In genomic region chr5:89480406-89481007, GRCh38 we compare ENCODE assay signal across 17 cellular contexts.
DNase-seq lines count a peak whose midpoint lies in the region; ATAC-seq and TF ChIP-seq lines count a peak whose summit lies in the region.
"Had no signal": no experiment of that assay in that cellular context is flagged by ENCODE, and none has a peak within 500 bp of the region (broad histone marks: within the 10 kb centered on the region; RNA-seq: fewer than 3 reads in every experiment).

No MANE protein-coding gene starts in this region.

- H4K91ac ChIP-seq in neuronal stem cell (ENCODE audit: low read depth, low read length, poor library complexity) = no peak overlapping the region

- no peak for TF ChIP-seq CTCF in mammary epithelial cell (conservative IDR thresholded peaks at IDR 0.05 in 1 of 2, IDR thresholded peaks at IDR 0.05 in 1 of 2; ENCODE audit: extremely low read depth in 1 of 2, insufficient read depth in 1 of 2, low read depth in 1 of 2, low read length in 2 of 2)
- TF ChIP-seq CTCF in breast epithelium (IDR thresholded peaks at IDR 0.05) = no peak
- TF ChIP-seq CTCF in fibroblast of mammary gland (conservative IDR thresholded peaks at IDR 0.05; ENCODE audit: control insufficient read depth, insufficient read depth, low read depth, low read length) = no peak

- intact Hi-C loops in mammary epithelial cell (cut with micrococcal nuclease) (no loop called here), breast epithelium (cut with DNase I; ENCODE audit: low total_unique reads) (no loop called here)

- no peak overlapping the region for H2BK15ac ChIP-seq in neuronal stem cell (ENCODE audit: low read length)

- H3K14ac ChIP-seq in neuronal stem cell (ENCODE audit: low read length) = no peak overlapping the region

- in situ Hi-C loops in mammary epithelial cell (cut with MboI; ENCODE audit: low sequenced_read_pairs in 2 of 2) = no loop called here

- DNase-seq in mammary epithelial cell (peak; percentile 55), breast epithelium (ENCODE audit: low spot score in 2 of 2) (no peak), M059J (ENCODE audit: low read depth) (peak; percentile 9), fibroblast of mammary gland (ENCODE audit: low read depth) (peak; percentile 41), pons (ENCODE audit: low spot score) (no peak), neuronal stem cell (ENCODE audit: low spot score) (no peak)
- DNase-seq: 8988T, DMS53, GF-D8, NCI-H1092 treated with DMSO at 0.1 percent for 48 hours, NCI-H1436 treated with DMSO at 0.1 percent for 48 hours, NCI-H2029, NCI-H2227 treated with DMSO at 0.1 percent for 48 hours, NCI-H510A treated with DMSO at 0.1 percent for 48 hours, NCI-H748 treated with DMSO at 0.1 percent for 48 hours had no signal

- no peak overlapping the region for H2BK120ac ChIP-seq in neuronal stem cell (ENCODE audit: low read depth, low read length)

- CTCF ChIA-PET in mammary epithelial cell (lab: Charles Lee; ENCODE audit: low non-redundant PET) = no interaction called here

- H3K4me3 ChIP-seq in mammary epithelial cell (replicated peaks in 1 of 3; ENCODE audit: insufficient read depth in 1 of 3, low read depth in 2 of 3, low read length in 3 of 3) (no peak overlapping the region), breast epithelium (no peak overlapping the region), fibroblast of mammary gland (ENCODE audit: control insufficient read depth, low read depth, low read length) (no peak overlapping the region), neuronal stem cell (ENCODE audit: low read length in 2 of 2) (no peak overlapping the region)
- H3K4me3 ChIP-seq: SJSA1 had no signal

- no peak overlapping the region for H3K18ac ChIP-seq in neuronal stem cell (ENCODE audit: low read length)

- H3K27me3 ChIP-seq in mammary epithelial cell (ENCODE audit: insufficient read depth, low read length) = no peaks in the 10 kb centered on the region
- H3K27me3 ChIP-seq in breast epithelium = no peaks in the 10 kb centered on the region
- H3K27me3 ChIP-seq in neuronal stem cell (ENCODE audit: control insufficient read depth in 3 of 3, insufficient read depth in 3 of 3, low read depth in 1 of 3, low read length in 3 of 3) = no peaks in the 10 kb centered on the region
- H3K27me3 ChIP-seq: SJSA1 had no signal

- no peaks in the 10 kb centered on the region for H4K20me1 ChIP-seq in mammary epithelial cell (ENCODE audit: insufficient read depth, low read length)

- dilution Hi-C loops in mammary epithelial cell (cut with HindIII; ENCODE audit: low sequenced_read_pairs) = no loop called here

- H3K4me1 ChIP-seq in mammary epithelial cell (ENCODE audit: insufficient read depth, low read length) (no peaks in the 10 kb centered on the region), breast epithelium (no peaks in the 10 kb centered on the region), neuronal stem cell (ENCODE audit: control insufficient read depth in 2 of 2, insufficient read depth in 1 of 2, low read depth in 1 of 2, low read length in 2 of 2) (no peaks in the 10 kb centered on the region)
- H3K4me1 ChIP-seq: SJSA1 had no signal

- H2AK5ac ChIP-seq in neuronal stem cell (ENCODE audit: low read depth, low read length) = no peak overlapping the region

- H3K9me3 ChIP-seq in mammary epithelial cell (replicated peaks; ENCODE audit: insufficient read depth, low read length) = no peaks in the 10 kb centered on the region
- H3K9me3 ChIP-seq in breast epithelium = no peaks in the 10 kb centered on the region
- H3K9me3 ChIP-seq in neuronal stem cell (replicated peaks in 1 of 2; ENCODE audit: control insufficient read depth in 2 of 2, insufficient read depth in 1 of 2, low read depth in 1 of 2, low read length in 2 of 2) = no peaks in the 10 kb centered on the region
- H3K9me3 ChIP-seq: SJSA1 had no signal

- H2AFZ ChIP-seq in mammary epithelial cell (ENCODE audit: low read depth, low read length) = no peak overlapping the region
- H2AFZ ChIP-seq in neuronal stem cell (ENCODE audit: low read length) = no peak overlapping the region

- 100% methylated on average over 1 of the region's 1 CpG for WGBS in mammary epithelial cell (ENCODE audit: low coverage, missing lambda C conversion rate)
- WGBS in neuronal stem cell (ENCODE audit: extremely low coverage in 2 of 2, insufficient read length in 2 of 2, insufficient replicate concordance in 1 of 2), 2 donors = no CpG with 5 or more reads among the region's 1 CpG

- no peak for TF ChIP-seq POLR2A in breast epithelium (IDR thresholded peaks at IDR 0.05)

- H2BK5ac ChIP-seq in neuronal stem cell (ENCODE audit: low read length) = no peak overlapping the region

- BruUV-seq in mammary epithelial cell (replicated peaks; lab: Mats Ljungman, UMichigan) = no TSS peak

- H3K23ac ChIP-seq in neuronal stem cell (ENCODE audit: low read depth, low read length, poor library complexity) = no peak overlapping the region

- no peak overlapping the region for H3K27ac ChIP-seq in mammary epithelial cell (ENCODE audit: insufficient read depth, low read depth, low read length)
- H3K27ac ChIP-seq in breast epithelium = no peak overlapping the region
- H3K27ac ChIP-seq in neuronal stem cell (replicated peaks; ENCODE audit: low read length) = no peak overlapping the region
- H3K27ac ChIP-seq: SJSA1 had no signal

- no peak overlapping the region for H4K8ac ChIP-seq in neuronal stem cell (ENCODE audit: low read depth, low read length)

- no peak overlapping the region for H3K9ac ChIP-seq in mammary epithelial cell (ENCODE audit: insufficient read depth, low read length)
- H3K9ac ChIP-seq in neuronal stem cell (ENCODE audit: low read depth, low read length, poor library complexity) = no peak overlapping the region

- no peaks in the 10 kb centered on the region for H3K79me1 ChIP-seq in neuronal stem cell (ENCODE audit: low read depth, low read length)

- no peak overlapping the region for H3K4ac ChIP-seq in neuronal stem cell (ENCODE audit: low read length)

- H3K36me3 ChIP-seq in mammary epithelial cell (ENCODE audit: insufficient read depth, low read length) = no peaks in the 10 kb centered on the region
- H3K36me3 ChIP-seq in breast epithelium = no peaks in the 10 kb centered on the region
- no peaks in the 10 kb centered on the region for H3K36me3 ChIP-seq in neuronal stem cell (replicated peaks in 1 of 2; ENCODE audit: control insufficient read depth in 2 of 2, insufficient read depth in 2 of 2, low read length in 2 of 2)
- H3K36me3 ChIP-seq: SJSA1 had no signal

- H3K79me2 ChIP-seq in mammary epithelial cell (ENCODE audit: insufficient read depth, low read length) = no peaks in the 10 kb centered on the region

- no peak for ATAC-seq in HG03457 (IDR thresholded peaks at IDR 0.05; ENCODE audit: unreplicated experiment)

- H2BK12ac ChIP-seq in neuronal stem cell (ENCODE audit: low read length) = no peak overlapping the region

- H3K4me2 ChIP-seq in mammary epithelial cell (ENCODE audit: insufficient read depth, low read depth, low read length) (no peak overlapping the region), neuronal stem cell (ENCODE audit: insufficient read depth, low read length, poor library complexity, severe bottlenecking) (no peak overlapping the region)

Comparison
In these comparisons a context has a peak if more than half of its experiments do, and no peak if none do; other contexts are left out.
1. DNase-seq: peak in mammary epithelial cell (single experiment), M059J (single experiment) and fibroblast of mammary gland (single experiment); none in breast epithelium (0 of 2), pons (single experiment) and neuronal stem cell (single experiment).